Comparison of ENCODE assay signal across 32 cellular contexts in the genomic region with DNA sequence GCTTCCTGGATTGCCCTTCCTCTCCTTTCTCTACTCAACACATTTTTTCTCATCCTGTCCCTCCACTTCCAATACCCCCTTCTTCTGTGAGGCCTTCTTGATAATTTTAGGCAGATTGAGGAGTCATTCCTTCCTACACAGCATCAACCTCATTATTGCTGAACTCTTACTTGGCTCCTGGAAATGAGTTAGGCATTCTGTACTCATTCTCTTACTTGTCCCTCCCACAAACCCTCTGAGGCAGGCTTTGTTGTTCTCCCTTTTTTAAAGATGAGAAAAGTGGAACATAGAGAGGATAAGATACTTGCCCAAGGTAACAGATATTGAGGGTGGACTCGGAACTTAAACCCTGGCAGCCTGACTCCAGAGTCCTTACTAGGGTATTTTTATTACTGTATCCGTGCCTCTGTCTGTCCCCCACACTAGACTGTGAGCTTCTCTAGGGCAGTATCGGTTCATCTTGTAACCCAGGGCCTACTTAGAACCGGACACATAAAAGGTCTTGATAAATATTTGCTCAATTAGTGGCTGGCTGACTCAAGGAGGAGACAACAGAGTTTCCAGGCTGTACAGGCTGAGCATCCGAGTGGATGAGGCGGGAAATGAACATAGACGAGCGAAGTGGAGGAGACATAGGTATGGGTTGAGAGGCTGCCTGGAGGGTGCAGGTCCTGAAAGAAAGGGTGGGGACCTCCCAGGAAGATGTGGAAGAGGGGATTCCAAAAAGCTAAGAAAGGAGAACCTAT.
"Had no signal": no experiment of that assay in that cellular context is flagged by ENCODE, and none has a peak within 500 bp of the region (broad histone marks: within the 10 kb centered on the region; RNA-seq: fewer than 3 reads in every experiment).

No MANE protein-coding gene starts in this region.

- DNase-seq: activated CD4-positive, alpha-beta T cell treated with anti-CD3 and anti-CD28 coated beads, Interleukin-2, amount 10 ng/mL, durations not matched to agents 24 days and 14 days; activated CD4-positive, alpha-beta T cell treated with anti-CD3 and anti-CD28 coated beads, Interleukin-2, amount 50 U/mL, for 4 hours; activated CD4-positive, CD25-positive, alpha-beta regulatory T cell; activated CD8-positive, alpha-beta T cell treated with anti-CD3 and anti-CD28 coated beads, Interleukin-2, amount 10 ng/mL, durations not matched to agents 7 days and 5 days; activated gamma-delta T cell treated with Interleukin-2 at 50 U/mL for 16 hours; activated naive CD4-positive, alpha-beta T cell treated with anti-CD3 and anti-CD28 coated beads for 36 hours; activated T-cell treated with anti-CD3 and anti-CD28 coated beads, Interleukin-2, amount 50 U/mL, for 24 hours; adrenal gland; body of pancreas; cerebellar nuclear complex; MM.1S; MV-4-11; NCI-H1092; NCI-H1436 treated with DMSO at 0.1 percent for 48 hours; NCI-H1694 treated with DMSO at 0.1 percent for 48 hours; NCI-H2029; NCI-H2107; NCI-H2171; NCI-H510A; NCI-H526; NCI-H748 treated with DMSO at 0.1 percent for 48 hours; NK-92 treated with Interleukin-12 subunit alpha and Interleukin-12 subunit beta, amount 100 ng/mL, for 24 hours; Right ventricle myocardium superior; SW 1271; T-helper 1 cell; T-helper 2 cell; T-helper 9 cell; WERI-Rb-1 had no signal

- H3K27ac Mint-ChIP-seq: activated CD4-positive, alpha-beta T cell treated with anti-CD3 and anti-CD28 coated beads, Interleukin-2, amount 10 ng/mL, durations not matched to agents 24 days and 14 days; activated CD8-positive, alpha-beta T cell treated with anti-CD3 and anti-CD28 coated beads, Interleukin-2, amount 10 ng/mL, durations not matched to agents 7 days and 5 days; activated naive CD4-positive, alpha-beta T cell treated with anti-CD3 and anti-CD28 coated beads for 36 hours; activated T-cell treated with anti-CD3 and anti-CD28 coated beads, Interleukin-2, amount 50 U/mL, for 24 hours; activated T-helper 2 cell treated with anti-CD3 and anti-CD28 coated beads, Interferon-gamma antibody, Interleukin-2, Interleukin-4, amounts not matched to agents 10 μg/mL and 5 μg/mL and 100 μg/mL, durations not matched to agents 14 hours and 24 hours and 36 hours had no signal

- H3K4me3 Mint-ChIP-seq: activated CD4-positive, alpha-beta T cell treated with anti-CD3 and anti-CD28 coated beads, Interleukin-2, amount 10 ng/mL, durations not matched to agents 24 days and 14 days; activated CD8-positive, alpha-beta T cell treated with anti-CD3 and anti-CD28 coated beads, Interleukin-2, amount 10 ng/mL, durations not matched to agents 7 days and 5 days; activated naive CD4-positive, alpha-beta T cell treated with anti-CD3 and anti-CD28 coated beads for 36 hours; activated T-cell treated with anti-CD3 and anti-CD28 coated beads, Interleukin-2, amount 50 U/mL, for 24 hours had no signal

- H3K36me3 Mint-ChIP-seq: activated naive CD4-positive, alpha-beta T cell treated with anti-CD3 and anti-CD28 coated beads, Interleukin-2, amount 50 U/mL, for 72 hours had no signal

- H3K9me3 Mint-ChIP-seq: activated CD4-positive, alpha-beta T cell treated with anti-CD3 and anti-CD28 coated beads, Interleukin-2, amount 10 ng/mL, durations not matched to agents 24 days and 14 days; activated naive CD4-positive, alpha-beta T cell treated with anti-CD3 and anti-CD28 coated beads for 36 hours; activated T-cell treated with anti-CD3 and anti-CD28 coated beads, Interleukin-2, amount 50 U/mL, for 24 hours; activated T-helper 2 cell treated with anti-CD3 and anti-CD28 coated beads, Interferon-gamma antibody, Interleukin-2, Interleukin-4, amounts not matched to agents 10 μg/mL and 5 μg/mL and 100 μg/mL, durations not matched to agents 14 hours and 24 hours and 36 hours had no signal

- H3K27ac ChIP-seq: adrenal gland, body of pancreas, breast epithelium, KMS-11, WERI-Rb-1 had no signal

- ATAC-seq: activated CD8-positive, alpha-beta T cell treated with anti-CD3 and anti-CD28 coated beads, Interleukin-2, amount 10 ng/mL, durations not matched to agents 7 days and 5 days; activated naive CD4-positive, alpha-beta T cell treated with anti-CD3 and anti-CD28 coated beads, Interleukin-2, amount 50 U/mL, for 72 hours; body of pancreas had no signal

- H3K4me1 Mint-ChIP-seq: activated CD4-positive, alpha-beta T cell treated with anti-CD3 and anti-CD28 coated beads, Interleukin-2, amount 10 ng/mL, durations not matched to agents 24 days and 14 days had no signal
